24 cellular contexts compared by ENCODE assay signal in genomic region chr5:173205921-173206320, GRCh38. TPM values are rescaled to one million over a fixed set of nuclear protein-coding genes. Genes with fewer than 3 reads are reported as not detected.
"Had no signal": no experiment of that assay in that cellular context is flagged by ENCODE, and none has a peak within 500 bp of the region (broad histone marks: within the 10 kb centered on the region; RNA-seq: fewer than 3 reads in every experiment).

No MANE protein-coding gene starts in this region.

- H3K27ac ChIP-seq: HL-60, RWPE1 had no signal

- H3K9me3 ChIP-seq: MG63 had no signal

- H3K4me3 ChIP-seq: MG63 had no signal

- ATAC-seq: Panc1, PC-3, SK-N-SH treated with all-trans-retinoic acid at 6 μM for 48 hours had no signal

- H3K36me3 ChIP-seq: MG63 had no signal

- DNase-seq: KBM-7, MG63, NCI-H1092, NCI-H1105 treated with DMSO at 0.1 percent for 48 hours, NCI-H1417 treated with DMSO at 0.1 percent for 48 hours, NCI-H146, NCI-H187, NCI-H2029, NCI-H2081 treated with DMSO at 0.1 percent for 48 hours, NCI-H2171, NCI-H226, NCI-H446, NCI-H510A, NCI-H524 treated with DMSO at 0.1 percent for 48 hours, NCI-H69, NCI-H774, PC-3, SHP77 had no signal

RNA-seq across cellular contexts. Expression of gene NKX2-5, which starts 29.1 kb away (rescaled TPM):
- total RNA-seq: HT-29, OCI-LY7, PC-3 had no signal
